2 cellular contexts compared by ENCODE assay signal in genomic region chr15:85771781-85772445, GRCh38.
TF ChIP-seq lines count a peak whose summit lies in the region.

No MANE protein-coding gene starts in this region.

TF ChIP-seq in IMR-90, 13 proteins besides CTCF, POLR2A, EP300 and RAD21:
- TF ChIP-seq CEBPB (IDR thresholded peaks at IDR 0.05; ENCODE audit: low read depth, low read length) (peak; percentile 63), USF2 (IDR thresholded peaks at IDR 0.05; ENCODE audit: low read depth, low read length) (no peak), SMC3 (IDR thresholded peaks at IDR 0.05; ENCODE audit: low read depth, low read length) (no peak), ELK1 (IDR thresholded peaks at IDR 0.05; ENCODE audit: borderline replicate concordance, low read depth, low read length) (no peak), CHD1 (IDR thresholded peaks at IDR 0.05; ENCODE audit: low read depth, low read length) (no peak), FOS (IDR thresholded peaks at IDR 0.05; ENCODE audit: low read depth, low read length) (no peak)

TF ChIP-seq in endothelial cell of umbilical vein, 7 proteins besides CTCF, POLR2A, EP300 and RAD21:
- no peak for TF ChIP-seq EZH2 (IDR thresholded peaks at IDR 0.05; ENCODE audit: borderline replicate concordance, low read depth, low read length, severe bottlenecking)
- no peak for TF ChIP-seq JUN (IDR thresholded peaks at IDR 0.05; ENCODE audit: borderline replicate concordance, insufficient read depth, insufficient read length, low read depth)
- TF ChIP-seq POLR2AphosphoS5 (IDR thresholded peaks at IDR 0.05; ENCODE audit: insufficient read depth, low read depth, low read length), result no peak
